Comparison of ENCODE assay signal across 9 cellular contexts in the genomic region with DNA sequence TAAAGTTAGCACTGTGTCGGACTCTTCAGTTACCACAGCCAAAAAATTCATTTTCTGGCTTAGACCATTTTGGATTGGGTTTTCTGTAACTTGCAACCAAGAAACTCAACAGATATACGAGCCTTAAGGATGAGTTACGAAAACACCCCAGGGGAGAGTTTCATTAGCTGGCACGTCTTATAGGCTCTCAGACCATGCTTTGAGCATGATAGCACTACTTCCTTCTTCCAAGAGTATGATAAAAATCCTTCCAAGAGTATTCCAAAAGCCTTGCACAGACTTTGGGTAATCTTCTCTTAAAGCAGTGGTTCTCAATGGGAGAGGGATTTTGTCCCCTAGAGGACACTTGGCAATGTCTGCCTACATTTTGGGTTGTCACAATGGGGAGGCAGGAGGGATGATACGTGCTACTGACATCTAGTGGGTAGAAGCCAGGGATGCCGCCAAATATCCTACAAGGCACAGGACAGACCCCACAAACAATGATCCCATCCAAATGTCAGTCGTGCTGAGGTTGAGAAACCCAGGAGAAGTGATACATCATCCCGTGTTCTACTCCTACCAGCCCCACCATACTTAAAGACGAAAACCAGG.
A peak's percentile ranks its signal among the peaks of the same experiment; 100 is the strongest.
DNase-seq lines count a peak whose midpoint lies in the region; ATAC-seq and TF ChIP-seq lines count a peak whose summit lies in the region.
"Had no signal": no experiment of that assay in that cellular context is flagged by ENCODE, and none has a peak within 500 bp of the region (broad histone marks: within the 10 kb centered on the region; RNA-seq: fewer than 3 reads in every experiment).

No MANE protein-coding gene starts in this region.

- 63 to 100% methylated on average over 4 to 8 of the region's 9 CpGs for WGBS in endodermal cell (ENCODE audit: insufficient coverage in 1 of 2, insufficient read length in 1 of 2), 2 experiments

- peaks cover 14% of the 10 kb centered on the region for H3K4me1 Mint-ChIP-seq in endodermal cell
- H3K4me1 Mint-ChIP-seq in osteocyte (ENCODE audit: unreplicated experiment) = peaks cover 6% of the 10 kb centered on the region
- peaks cover 0 to 9% of the 10 kb centered on the region in 2 donors for H3K4me1 Mint-ChIP-seq in effector memory CD8-positive, alpha-beta T cell (ENCODE audit: low read depth in 2 of 2)

- H3K9ac ChIP-seq in endodermal cell (ENCODE audit: extremely low read depth, low read length, poor library complexity, severe bottlenecking) = no peak overlapping the region

- no peaks in the 10 kb centered on the region for H3K36me3 ChIP-seq in endodermal cell (ENCODE audit: control insufficient read depth, insufficient read depth, low read length)

- TF ChIP-seq CTCF in endodermal cell (conservative IDR thresholded peaks at IDR 0.05) = peak; percentile 89
- peak; percentile 51 for TF ChIP-seq CTCF in osteocyte (IDR thresholded peaks at IDR 0.05)

- H3K4me1 ChIP-seq in endodermal cell (ENCODE audit: control insufficient read depth, insufficient read depth, low read length) = no peaks in the 10 kb centered on the region

- no peaks in the 10 kb centered on the region for H3K9me3 ChIP-seq in endodermal cell (ENCODE audit: control insufficient read depth, low read length)

- H3K9me3 Mint-ChIP-seq in endodermal cell (no peaks in the 10 kb centered on the region), osteocyte (ENCODE audit: unreplicated experiment) (no peaks in the 10 kb centered on the region)
- no peaks in the 10 kb centered on the region for H3K9me3 Mint-ChIP-seq in effector memory CD8-positive, alpha-beta T cell

- H3K4me3 Mint-ChIP-seq in endodermal cell = no peak overlapping the region
- H3K4me3 Mint-ChIP-seq in osteocyte (ENCODE audit: unreplicated experiment) = no peak overlapping the region
- no peak overlapping the region for H3K4me3 Mint-ChIP-seq in effector memory CD8-positive, alpha-beta T cell

- ATAC-seq in HG03045 (IDR thresholded peaks at IDR 0.05; ENCODE audit: unreplicated experiment) = no peak
- no peak for ATAC-seq in effector memory CD8-positive, alpha-beta T cell (replicated peaks)
- ATAC-seq in esophagus mucosa = no peak

- DNase-seq in NCI-H2171 treated with DMSO at 0.1 percent for 48 hours (lab: John Stamatoyannopoulos, UW) (peak; percentile 1), NCI-H2171 (lab: John Stamatoyannopoulos, UW) (no peak), NCI-H460 (ENCODE audit: extremely low read depth, low read depth) (peak; percentile 7), endodermal cell (peak; percentile 84), osteocyte (ENCODE audit: extremely low spot score, unreplicated experiment) (no peak)
- no peak for DNase-seq in effector memory CD8-positive, alpha-beta T cell
- DNase-seq: activated naive CD4-positive, alpha-beta T cell had no signal

- H3K27ac Mint-ChIP-seq in endodermal cell = no peak overlapping the region
- no peak overlapping the region for H3K27ac Mint-ChIP-seq in osteocyte (ENCODE audit: unreplicated experiment)
- peak overlapping the region in 1 of 2 donors; percentile 25 for H3K27ac Mint-ChIP-seq in effector memory CD8-positive, alpha-beta T cell

- no peaks in the 10 kb centered on the region for H3K27me3 ChIP-seq in endodermal cell (ENCODE audit: control insufficient read depth, insufficient read depth, low read length, poor library complexity, severe bottlenecking)

- peaks cover 31% of the 10 kb centered on the region for H3K36me3 Mint-ChIP-seq in endodermal cell (ENCODE audit: low read depth)
- peaks cover 16% of the 10 kb centered on the region for H3K36me3 Mint-ChIP-seq in osteocyte (ENCODE audit: unreplicated experiment)
- H3K36me3 Mint-ChIP-seq in effector memory CD8-positive, alpha-beta T cell (ENCODE audit: insufficient read depth) = peaks cover 3% of the 10 kb centered on the region

- H3K4me3 ChIP-seq in endodermal cell (ENCODE audit: low read length) = no peak overlapping the region

- H3K27me3 Mint-ChIP-seq in endodermal cell (ENCODE audit: insufficient read depth) = peaks cover 7% of the 10 kb centered on the region
- H3K27me3 Mint-ChIP-seq in osteocyte (ENCODE audit: unreplicated experiment) = no peaks in the 10 kb centered on the region
- no peaks in the 10 kb centered on the region for H3K27me3 Mint-ChIP-seq in effector memory CD8-positive, alpha-beta T cell

- H3K27ac ChIP-seq in endodermal cell (ENCODE audit: low read depth, low read length) = no peak overlapping the region

Comparison
In these comparisons a context has a peak if more than half of its experiments do, and no peak if none do; other contexts are left out.
1. DNase-seq: peak in NCI-H2171 treated with DMSO at 0.1 percent for 48 hours (single experiment), NCI-H460 (single experiment) and endodermal cell (single experiment); none in NCI-H2171 (single experiment), osteocyte (single experiment) and effector memory CD8-positive, alpha-beta T cell (0 of 3).